18 cellular contexts compared by ENCODE assay signal in genomic region chr4:140662082-140662869, GRCh38.
DNase-seq lines count a peak whose midpoint lies in the region; ATAC-seq and TF ChIP-seq lines count a peak whose summit lies in the region.
"Had no signal": no experiment of that assay in that cellular context is flagged by ENCODE, and none has a peak within 500 bp of the region (broad histone marks: within the 10 kb centered on the region; RNA-seq: fewer than 3 reads in every experiment).

No MANE protein-coding gene starts in this region.

- no peak for TF ChIP-seq CTCF in breast epithelium (IDR thresholded peaks at IDR 0.05)

- H3K27ac ChIP-seq in breast epithelium: peak overlapping the region; percentile 61 to 85
- H3K27ac ChIP-seq: right atrium auricular region had no signal

- intact Hi-C loops in breast epithelium (cut with DNase I; ENCODE audit: low total_unique reads): no loop called here

- H3K4me1 ChIP-seq in breast epithelium: peaks cover 0 to 6% of the 10 kb centered on the region in 2 donors
- H3K4me1 ChIP-seq: right atrium auricular region had no signal

- H3K27me3 ChIP-seq in breast epithelium: no peaks in the 10 kb centered on the region
- H3K27me3 ChIP-seq: right atrium auricular region had no signal

- H3K4me3 ChIP-seq in breast epithelium: no peak overlapping the region
- H3K4me3 ChIP-seq: right atrium auricular region had no signal

- TF ChIP-seq POLR2A in breast epithelium (IDR thresholded peaks at IDR 0.05): no peak

- peak; percentile 57 for DNase-seq in DMS53 treated with DMSO at 0.1 percent for 48 hours (lab: John Stamatoyannopoulos, UW; ENCODE audit: unreplicated experiment)
- DNase-seq in NCI-H69 (lab: John Stamatoyannopoulos, UW): peak; percentile 36
- no peak for DNase-seq in breast epithelium (ENCODE audit: low spot score in 2 of 2)
- peak; percentile 55 for DNase-seq in kidney tubule cell (ENCODE audit: low spot score)
- DNase-seq in NCI-H446 (lab: John Stamatoyannopoulos, UW): no peak
- no peak for DNase-seq in NCI-H2081 (lab: John Stamatoyannopoulos, UW)
- DNase-seq: activated CD4-positive, alpha-beta T cell treated with anti-CD3 and anti-CD28 coated beads, Interleukin-2, amount 50 U/mL, for 48 hours; activated T-cell treated with anti-CD3 and anti-CD28 coated beads, Interleukin-2, amount 50 U/mL, for 48 hours; COR-L47; GOT3; Kasumi-1; NCI-H146; OCI-M1; stimulated activated CD4-positive, alpha-beta T cell treated with anti-CD3 and anti-CD28 coated beads, Interleukin-2, amount 100 ng/mL, for 48 hours; SW 1271 had no signal

- H3K9me3 ChIP-seq in breast epithelium: no peaks in the 10 kb centered on the region
- H3K9me3 ChIP-seq: right atrium auricular region had no signal

- peaks cover 6% of the 10 kb centered on the region for H3K36me3 ChIP-seq in breast epithelium

- ATAC-seq in GM21717 (IDR thresholded peaks at IDR 0.05; ENCODE audit: unreplicated experiment) (no peak), GM18907 (IDR thresholded peaks at IDR 0.05; ENCODE audit: unreplicated experiment) (no peak)

Comparison
In these comparisons a context has a peak if more than half of its experiments do, and no peak if none do; other contexts are left out.
1. DNase-seq: peak in DMS53 treated with DMSO at 0.1 percent for 48 hours (single experiment), NCI-H69 (single experiment) and kidney tubule cell (single experiment); none in breast epithelium (0 of 2), NCI-H446 (0 of 2) and NCI-H2081 (0 of 2).